Comparison of ENCODE assay signal across 8 cellular contexts in genomic region chr12:6277982-6278438, GRCh38. TPM values are rescaled to one million over a fixed set of nuclear protein-coding genes. Genes with fewer than 3 reads are reported as not detected.
DNase-seq lines count a peak whose midpoint lies in the region; ATAC-seq and FAIRE-seq lines count a peak whose summit lies in the region.

No MANE protein-coding gene starts in this region.

- peak overlapping the region; percentile 85 for H3K4me3 Mint-ChIP-seq in activated T-helper 17 cell treated with anti-CD3 and anti-CD28 coated beads, Interleukin-2, amount 50 U/mL, for 72 hours

- no peaks in the 10 kb centered on the region for H3K9me3 ChIP-seq in iPS-15b (ENCODE audit: control insufficient read depth, insufficient read depth, low read length)

- no peaks in the 10 kb centered on the region for H3K36me3 Mint-ChIP-seq in activated T-helper 17 cell treated with anti-CD3 and anti-CD28 coated beads, Interleukin-2, amount 50 U/mL, for 72 hours (ENCODE audit: low read depth)

- peaks cover 25% of the 10 kb centered on the region for H3K4me1 ChIP-seq in iPS-15b (ENCODE audit: control insufficient read depth, insufficient read depth, low read length)

- peak overlapping the region; percentile 70 for H3K9ac ChIP-seq in iPS-15b (ENCODE audit: low read depth, low read length)

- peak overlapping the region; percentile 35 for H3K4me3 ChIP-seq in iPS-15b (ENCODE audit: low read depth, low read length)

- H3K27me3 Mint-ChIP-seq in activated T-helper 17 cell treated with anti-CD3 and anti-CD28 coated beads, Interleukin-2, amount 50 U/mL, for 72 hours, result peaks cover 38% of the 10 kb centered on the region

- DNase-seq in GM19239 (ENCODE audit: insufficient read length, low spot score) (no peak), NCI-H226 (no peak)
- peak; percentile 54 for DNase-seq in stimulated activated CD4-positive, alpha-beta T cell treated with anti-CD3 and anti-CD28 coated beads, Interleukin-12 subunit alpha, Interleukin-12 subunit beta, amount 100 ng/mL, for 4 hours

- H3K9me3 Mint-ChIP-seq in activated T-helper 17 cell treated with anti-CD3 and anti-CD28 coated beads, Interleukin-2, amount 50 U/mL, for 72 hours, result no peaks in the 10 kb centered on the region

- H3K36me3 ChIP-seq in iPS-15b (ENCODE audit: control insufficient read depth, insufficient read depth, low read length), result no peaks in the 10 kb centered on the region

- H3K4me1 Mint-ChIP-seq in activated T-helper 17 cell treated with anti-CD3 and anti-CD28 coated beads, Interleukin-2, amount 50 U/mL, for 72 hours, result peaks cover 4% of the 10 kb centered on the region

- ATAC-seq in HG03280 (IDR thresholded peaks at IDR 0.05; ENCODE audit: unreplicated experiment) (peak; percentile 10), GM21423 (IDR thresholded peaks at IDR 0.05; ENCODE audit: unreplicated experiment) (no peak), HG03342 (IDR thresholded peaks at IDR 0.05; ENCODE audit: unreplicated experiment) (no peak)
- peak; percentile 67 for ATAC-seq in activated T-helper 17 cell treated with anti-CD3 and anti-CD28 coated beads, Interleukin-2, amount 50 U/mL, for 72 hours (replicated peaks)

- FAIRE-seq in GM19239 (lab: Jason Lieb, UNC), result peak; percentile 67

- peak overlapping the region; percentile 89 for H3K27ac Mint-ChIP-seq in activated T-helper 17 cell treated with anti-CD3 and anti-CD28 coated beads, Interleukin-2, amount 50 U/mL, for 72 hours

- no peaks in the 10 kb centered on the region for H3K27me3 ChIP-seq in iPS-15b (ENCODE audit: control insufficient read depth, insufficient read depth, low read length)

RNA-seq across cellular contexts. Expression of gene PLEKHG6, which starts 32.5 kb away (rescaled TPM):
- not detected for total RNA-seq in activated T-helper 17 cell treated with anti-CD3 and anti-CD28 coated beads, Interleukin-2, amount 50 U/mL, for 72 hours

Comparison
In these comparisons a context has a peak if more than half of its experiments do, and no peak if none do; other contexts are left out.
1. ATAC-seq: peak in HG03280 (single experiment) and activated T-helper 17 cell treated with anti-CD3 and anti-CD28 coated beads, Interleukin-2, amount 50 U/mL, for 72 hours (single experiment); none in GM21423 (single experiment) and HG03342 (single experiment).